In the genomic region with DNA sequence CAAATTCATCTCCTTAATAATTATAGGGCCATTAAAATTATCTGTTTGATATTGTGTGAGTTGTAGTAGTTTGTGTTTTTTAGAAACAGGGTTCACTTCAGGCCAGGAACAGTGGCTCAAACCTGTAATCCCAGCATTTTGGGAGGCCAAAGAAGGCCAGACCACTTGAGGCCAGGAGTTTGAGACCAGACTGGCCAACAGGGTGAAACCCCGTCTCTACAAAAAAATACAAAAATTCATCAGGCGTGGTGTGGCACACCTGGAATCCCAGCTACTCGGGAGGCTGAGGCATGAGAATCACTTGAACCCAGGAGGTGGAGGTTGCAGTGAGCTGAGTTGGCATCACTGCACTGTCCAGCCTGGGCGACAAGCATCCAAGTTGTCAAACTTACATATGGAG, we compare ENCODE assay signal across 8 cellular contexts.
"Had no signal": no experiment of that assay in that cellular context is flagged by ENCODE, and none has a peak within 500 bp of the region (broad histone marks: within the 10 kb centered on the region; RNA-seq: fewer than 3 reads in every experiment).

No MANE protein-coding gene starts in this region.

- ATAC-seq: GM12878 had no signal

- FAIRE-seq: G401.6, GM12878, GM12891, GM12892, GM18507, GM19239 had no signal

- H3K4me3 ChIP-seq: GM12878 had no signal

- DNase-seq: GDM1, GF-D8 had no signal
